14 cellular contexts compared by ENCODE assay signal in the genomic region with DNA sequence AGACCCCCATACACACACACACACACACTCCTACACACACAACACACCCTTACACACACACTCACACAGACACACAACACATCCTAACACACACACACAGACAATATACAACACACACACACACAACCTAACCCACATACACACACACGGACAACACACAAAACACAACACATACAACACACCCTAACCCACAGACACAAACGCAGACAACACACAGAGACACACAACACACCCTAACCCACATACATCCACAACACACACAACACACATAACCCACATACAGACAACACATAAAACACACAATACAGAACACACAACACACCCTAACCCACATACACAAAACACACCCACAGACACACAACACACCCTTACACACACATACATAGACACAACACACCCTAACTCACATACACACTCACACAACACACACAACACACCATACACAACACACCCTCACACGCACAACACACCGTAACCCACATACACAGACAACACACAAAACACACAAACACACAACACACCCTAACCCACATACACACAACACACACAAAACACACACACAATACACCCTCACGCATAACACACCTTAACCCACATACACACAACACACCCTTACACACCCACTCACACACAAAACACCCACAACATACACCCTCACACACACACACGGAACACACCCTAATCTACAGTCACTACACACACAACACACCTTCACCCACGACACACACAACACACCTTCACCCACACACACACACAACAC. TPM values are rescaled to one million over a fixed set of nuclear protein-coding genes. Genes with fewer than 3 reads are reported as not detected.
DNase-seq lines count a peak whose midpoint lies in the region; ATAC-seq and TF ChIP-seq lines count a peak whose summit lies in the region.
"Had no signal": no experiment of that assay in that cellular context is flagged by ENCODE, and none has a peak within 500 bp of the region (broad histone marks: within the 10 kb centered on the region; RNA-seq: fewer than 3 reads in every experiment).

No MANE protein-coding gene starts in this region.

- peak overlapping the region; percentile 48 for H3K4me3 ChIP-seq in iPS-15b (ENCODE audit: low read depth, low read length)

- H3K4me1 ChIP-seq in iPS-15b (ENCODE audit: control insufficient read depth, insufficient read depth, low read length) = no peaks in the 10 kb centered on the region

- peaks cover 30% of the 10 kb centered on the region for H3K27me3 ChIP-seq in iPS-15b (ENCODE audit: control insufficient read depth, insufficient read depth, low read length)
- H3K27me3 ChIP-seq: breast epithelium, upper lobe of right lung had no signal

- in situ Hi-C loops in GM13977 (cut with MboI; ENCODE audit: low pct_unique_long_range_greater_than_20kb, low sequenced_read_pairs, unreplicated experiment) = no loop called here

- no peak overlapping the region for H3K9ac ChIP-seq in iPS-15b (ENCODE audit: low read depth, low read length)

- H3K36me3 ChIP-seq in iPS-15b (ENCODE audit: control insufficient read depth, insufficient read depth, low read length) = no peaks in the 10 kb centered on the region
- H3K36me3 ChIP-seq: breast epithelium, upper lobe of right lung had no signal

- H3K9me3 ChIP-seq in iPS-15b (ENCODE audit: control insufficient read depth, insufficient read depth, low read length) = no peaks in the 10 kb centered on the region
- H3K9me3 ChIP-seq: breast epithelium, upper lobe of right lung had no signal

- intact Hi-C loops in sciatic nerve (cut with DNase I) = no loop called here

- TF ChIP-seq CTCF in GM13977 (IDR thresholded peaks at IDR 0.05; ENCODE audit: extremely low read depth, insufficient read depth, missing control alignments) = no peak

- DNase-seq in GM13977 (ENCODE audit: low spot score) (peak; percentile 18), amniotic epithelial cell (ENCODE audit: low read depth) (peak; percentile 33), sciatic nerve (ENCODE audit: low spot score) (peak; percentile 3)
- no peak for DNase-seq in stimulated activated CD8-positive, alpha-beta memory T cell treated with anti-CD3 and anti-CD28 coated beads, Interleukin-4, amount 100 ng/mL, for 48 hours
- DNase-seq: DMS 273 treated with DMSO at 0.1 percent for 48 hours, NCI-H2171 treated with DMSO at 0.1 percent for 48 hours, SHP77 treated with DMSO at 0.1 percent for 48 hours had no signal

- ATAC-seq in sciatic nerve = no peak
- ATAC-seq in GM19395 (IDR thresholded peaks at IDR 0.05; ENCODE audit: unreplicated experiment) = no peak
- ATAC-seq in HG02884 (IDR thresholded peaks at IDR 0.05; ENCODE audit: unreplicated experiment) = no peak
- ATAC-seq in HG03460 (IDR thresholded peaks at IDR 0.05; ENCODE audit: unreplicated experiment) = no peak

RNA-seq across cellular contexts. Expression of a gene that starts 4.4 kb away (rescaled TPM):
- 2.3 TPM for total RNA-seq in sciatic nerve
- total RNA-seq: M059J had no signal

RNA-seq across cellular contexts. Expression of a gene that starts 44.9 kb away (rescaled TPM):
- total RNA-seq in sciatic nerve = 32.2 TPM

RNA-seq across cellular contexts. Expression of a gene that starts 45.0 kb away (rescaled TPM):
- 321 TPM for total RNA-seq in sciatic nerve

RNA-seq across cellular contexts. Expression of a gene that starts 59.5 kb away (rescaled TPM):
- total RNA-seq in sciatic nerve = 49.1 TPM
